Comparison of ENCODE assay signal across 1 cellular context in genomic region chr13:103883698-103884097, GRCh38.
TF ChIP-seq lines count a peak whose summit lies in the region.

No MANE protein-coding gene starts in this region.

TF ChIP-seq in A549, 52 proteins besides CTCF, POLR2A, EP300 and RAD21 (continued from another document):
- no peak for TF ChIP-seq RCOR1 (IDR thresholded peaks at IDR 0.05; ENCODE audit: low read depth, low read length)
